In the genomic region with DNA sequence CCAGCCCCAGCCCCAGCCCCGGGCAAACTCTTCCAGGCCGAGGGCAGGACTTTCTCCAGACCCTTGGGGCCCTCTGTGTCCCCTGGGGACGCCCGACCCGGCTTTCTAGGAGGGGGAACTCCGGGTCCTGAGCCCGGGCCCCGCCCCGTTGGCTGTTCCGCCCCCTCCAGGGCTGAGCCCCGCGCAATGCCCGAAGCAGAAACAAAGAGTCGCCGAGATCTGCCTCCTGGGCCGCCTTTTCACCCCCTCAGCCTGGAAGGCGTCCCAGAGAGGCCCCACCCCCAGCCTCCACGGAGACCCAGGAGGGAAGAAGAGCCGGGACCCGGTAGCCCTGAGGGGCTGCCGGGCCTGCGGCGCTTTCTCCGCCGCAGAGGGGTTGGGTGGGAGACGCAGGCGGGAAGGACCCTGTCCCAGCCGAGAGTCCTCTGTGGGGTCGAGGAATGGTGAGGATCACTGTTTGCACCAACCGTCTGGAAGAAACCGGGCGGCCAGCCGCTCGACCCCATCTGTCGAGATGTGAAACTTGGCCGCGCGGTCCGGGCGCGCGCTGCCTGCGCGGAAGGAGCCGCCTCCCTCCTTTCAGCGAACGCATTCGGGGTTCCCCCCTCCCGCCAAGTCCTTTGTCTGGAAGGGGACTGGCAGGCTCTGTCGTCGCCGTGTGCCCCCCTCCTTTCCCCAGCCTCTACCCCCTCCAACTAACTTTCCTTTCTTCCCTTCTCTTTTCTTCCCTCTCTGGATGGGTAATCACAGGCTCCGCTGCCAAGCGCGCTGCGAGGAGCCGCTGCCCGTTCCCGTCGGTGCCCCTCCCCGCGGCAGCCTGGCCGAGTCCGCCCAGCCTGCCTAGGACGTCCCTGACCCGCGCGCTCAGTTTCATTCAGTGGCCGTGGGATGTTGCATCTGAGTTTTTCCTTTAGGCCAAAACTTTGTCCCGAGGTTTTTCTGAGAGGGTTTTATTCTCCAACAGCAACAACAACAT, we compare ENCODE assay signal across 1 cellular context.
TF ChIP-seq lines count a peak whose summit lies in the region.

No MANE protein-coding gene starts in this region.

TF ChIP-seq in H1, 55 proteins besides CTCF, POLR2A, EP300 and RAD21:
- TF ChIP-seq, protein P1, sequence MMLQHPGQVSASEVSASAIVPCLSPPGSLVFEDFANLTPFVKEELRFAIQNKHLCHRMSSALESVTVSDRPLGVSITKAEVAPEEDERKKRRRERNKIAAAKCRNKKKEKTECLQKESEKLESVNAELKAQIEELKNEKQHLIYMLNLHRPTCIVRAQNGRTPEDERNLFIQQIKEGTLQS (IDR thresholded peaks at IDR 0.05; ENCODE audit: insufficient read depth, low read depth, low read length) = no peak
- TF ChIP-seq CBX5 (IDR thresholded peaks at IDR 0.05; ENCODE audit: low read depth, low read length) = no peak
- TF ChIP-seq SIX5 (IDR thresholded peaks at IDR 0.05; ENCODE audit: low read depth, low read length) = no peak
- peak; percentile 91 for TF ChIP-seq RNF2 (IDR thresholded peaks at IDR 0.05; ENCODE audit: borderline replicate concordance, low read depth, low read length, missing control alignments, poor library complexity, severe bottlenecking)
- peak; percentile 64 for TF ChIP-seq KDM4A (IDR thresholded peaks at IDR 0.05; ENCODE audit: low read depth, low read length, severe bottlenecking)
- TF ChIP-seq, protein P2, sequence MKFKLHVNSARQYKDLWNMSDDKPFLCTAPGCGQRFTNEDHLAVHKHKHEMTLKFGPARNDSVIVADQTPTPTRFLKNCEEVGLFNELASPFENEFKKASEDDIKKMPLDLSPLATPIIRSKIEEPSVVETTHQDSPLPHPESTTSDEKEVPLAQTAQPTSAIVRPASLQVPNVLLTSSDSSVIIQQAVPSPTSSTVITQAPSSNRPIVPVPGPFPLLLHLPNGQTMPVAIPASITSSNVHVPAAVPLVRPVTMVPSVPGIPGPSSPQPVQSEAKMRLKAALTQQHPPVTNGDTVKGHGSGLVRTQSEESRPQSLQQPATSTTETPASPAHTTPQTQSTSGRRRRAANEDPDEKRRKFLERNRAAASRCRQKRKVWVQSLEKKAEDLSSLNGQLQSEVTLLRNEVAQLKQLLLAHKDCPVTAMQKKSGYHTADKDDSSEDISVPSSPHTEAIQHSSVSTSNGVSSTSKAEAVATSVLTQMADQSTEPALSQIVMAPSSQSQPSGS (IDR thresholded peaks at IDR 0.05; ENCODE audit: low read length) = no peak
- peak; percentile 14 for TF ChIP-seq ASH2L (IDR thresholded peaks at IDR 0.05; ENCODE audit: low read length)
- TF ChIP-seq TBP (IDR thresholded peaks at IDR 0.05; ENCODE audit: low read depth, low read length) = no peak
- no peak for TF ChIP-seq RXRA (IDR thresholded peaks at IDR 0.05; ENCODE audit: insufficient read depth, low read depth, low read length)
- no peak for TF ChIP-seq KDM5A (IDR thresholded peaks at IDR 0.05; ENCODE audit: low read length)
- TF ChIP-seq EZH2 (IDR thresholded peaks at IDR 0.05; ENCODE audit: low read depth, low read length, severe bottlenecking) = peak; percentile 60
- TF ChIP-seq TAF1 (IDR thresholded peaks at IDR 0.05; ENCODE audit: low read depth, low read length) = no peak
- TF ChIP-seq CBX8 (IDR thresholded peaks at IDR 0.05; ENCODE audit: borderline replicate concordance, low read depth, low read length) = peak; percentile 23; the same call in 1 of the 2 replicates
- no peak for TF ChIP-seq JUND (IDR thresholded peaks at IDR 0.05; ENCODE audit: low read length)
- TF ChIP-seq CEBPB (IDR thresholded peaks at IDR 0.05; ENCODE audit: low read depth, low read length) = no peak
- no peak for TF ChIP-seq JUN (IDR thresholded peaks at IDR 0.05; ENCODE audit: low read depth, low read length)
- TF ChIP-seq SIRT6 (IDR thresholded peaks at IDR 0.05; ENCODE audit: low read length) = no peak
- peak; percentile 92 for TF ChIP-seq CTBP2 (IDR thresholded peaks at IDR 0.05; ENCODE audit: borderline replicate concordance, insufficient read depth, insufficient read length, low read length)
- no peak for TF ChIP-seq BACH1 (IDR thresholded peaks at IDR 0.05; ENCODE audit: low read length)
- 0 out of 2 replicates have a peak, but pooled peaks have one; percentile 32 for TF ChIP-seq RBBP5 (IDR thresholded peaks at IDR 0.05; ENCODE audit: borderline replicate concordance, low read depth, low read length)
- peak; percentile 80 for TF ChIP-seq SUZ12 (IDR thresholded peaks at IDR 0.05; ENCODE audit: low read length)
- TF ChIP-seq PHF8 (conservative IDR thresholded peaks at IDR 0.05; ENCODE audit: low read depth, low read length) = no peak
- no peak for TF ChIP-seq SP1 (IDR thresholded peaks at IDR 0.05; ENCODE audit: low read depth, low read length)
- no peak for TF ChIP-seq FOSL1 (IDR thresholded peaks at IDR 0.05; ENCODE audit: insufficient read depth, low read depth, low read length)
- no peak for TF ChIP-seq MAFK (IDR thresholded peaks at IDR 0.05; ENCODE audit: low read depth, low read length)
- TF ChIP-seq, protein P3, sequence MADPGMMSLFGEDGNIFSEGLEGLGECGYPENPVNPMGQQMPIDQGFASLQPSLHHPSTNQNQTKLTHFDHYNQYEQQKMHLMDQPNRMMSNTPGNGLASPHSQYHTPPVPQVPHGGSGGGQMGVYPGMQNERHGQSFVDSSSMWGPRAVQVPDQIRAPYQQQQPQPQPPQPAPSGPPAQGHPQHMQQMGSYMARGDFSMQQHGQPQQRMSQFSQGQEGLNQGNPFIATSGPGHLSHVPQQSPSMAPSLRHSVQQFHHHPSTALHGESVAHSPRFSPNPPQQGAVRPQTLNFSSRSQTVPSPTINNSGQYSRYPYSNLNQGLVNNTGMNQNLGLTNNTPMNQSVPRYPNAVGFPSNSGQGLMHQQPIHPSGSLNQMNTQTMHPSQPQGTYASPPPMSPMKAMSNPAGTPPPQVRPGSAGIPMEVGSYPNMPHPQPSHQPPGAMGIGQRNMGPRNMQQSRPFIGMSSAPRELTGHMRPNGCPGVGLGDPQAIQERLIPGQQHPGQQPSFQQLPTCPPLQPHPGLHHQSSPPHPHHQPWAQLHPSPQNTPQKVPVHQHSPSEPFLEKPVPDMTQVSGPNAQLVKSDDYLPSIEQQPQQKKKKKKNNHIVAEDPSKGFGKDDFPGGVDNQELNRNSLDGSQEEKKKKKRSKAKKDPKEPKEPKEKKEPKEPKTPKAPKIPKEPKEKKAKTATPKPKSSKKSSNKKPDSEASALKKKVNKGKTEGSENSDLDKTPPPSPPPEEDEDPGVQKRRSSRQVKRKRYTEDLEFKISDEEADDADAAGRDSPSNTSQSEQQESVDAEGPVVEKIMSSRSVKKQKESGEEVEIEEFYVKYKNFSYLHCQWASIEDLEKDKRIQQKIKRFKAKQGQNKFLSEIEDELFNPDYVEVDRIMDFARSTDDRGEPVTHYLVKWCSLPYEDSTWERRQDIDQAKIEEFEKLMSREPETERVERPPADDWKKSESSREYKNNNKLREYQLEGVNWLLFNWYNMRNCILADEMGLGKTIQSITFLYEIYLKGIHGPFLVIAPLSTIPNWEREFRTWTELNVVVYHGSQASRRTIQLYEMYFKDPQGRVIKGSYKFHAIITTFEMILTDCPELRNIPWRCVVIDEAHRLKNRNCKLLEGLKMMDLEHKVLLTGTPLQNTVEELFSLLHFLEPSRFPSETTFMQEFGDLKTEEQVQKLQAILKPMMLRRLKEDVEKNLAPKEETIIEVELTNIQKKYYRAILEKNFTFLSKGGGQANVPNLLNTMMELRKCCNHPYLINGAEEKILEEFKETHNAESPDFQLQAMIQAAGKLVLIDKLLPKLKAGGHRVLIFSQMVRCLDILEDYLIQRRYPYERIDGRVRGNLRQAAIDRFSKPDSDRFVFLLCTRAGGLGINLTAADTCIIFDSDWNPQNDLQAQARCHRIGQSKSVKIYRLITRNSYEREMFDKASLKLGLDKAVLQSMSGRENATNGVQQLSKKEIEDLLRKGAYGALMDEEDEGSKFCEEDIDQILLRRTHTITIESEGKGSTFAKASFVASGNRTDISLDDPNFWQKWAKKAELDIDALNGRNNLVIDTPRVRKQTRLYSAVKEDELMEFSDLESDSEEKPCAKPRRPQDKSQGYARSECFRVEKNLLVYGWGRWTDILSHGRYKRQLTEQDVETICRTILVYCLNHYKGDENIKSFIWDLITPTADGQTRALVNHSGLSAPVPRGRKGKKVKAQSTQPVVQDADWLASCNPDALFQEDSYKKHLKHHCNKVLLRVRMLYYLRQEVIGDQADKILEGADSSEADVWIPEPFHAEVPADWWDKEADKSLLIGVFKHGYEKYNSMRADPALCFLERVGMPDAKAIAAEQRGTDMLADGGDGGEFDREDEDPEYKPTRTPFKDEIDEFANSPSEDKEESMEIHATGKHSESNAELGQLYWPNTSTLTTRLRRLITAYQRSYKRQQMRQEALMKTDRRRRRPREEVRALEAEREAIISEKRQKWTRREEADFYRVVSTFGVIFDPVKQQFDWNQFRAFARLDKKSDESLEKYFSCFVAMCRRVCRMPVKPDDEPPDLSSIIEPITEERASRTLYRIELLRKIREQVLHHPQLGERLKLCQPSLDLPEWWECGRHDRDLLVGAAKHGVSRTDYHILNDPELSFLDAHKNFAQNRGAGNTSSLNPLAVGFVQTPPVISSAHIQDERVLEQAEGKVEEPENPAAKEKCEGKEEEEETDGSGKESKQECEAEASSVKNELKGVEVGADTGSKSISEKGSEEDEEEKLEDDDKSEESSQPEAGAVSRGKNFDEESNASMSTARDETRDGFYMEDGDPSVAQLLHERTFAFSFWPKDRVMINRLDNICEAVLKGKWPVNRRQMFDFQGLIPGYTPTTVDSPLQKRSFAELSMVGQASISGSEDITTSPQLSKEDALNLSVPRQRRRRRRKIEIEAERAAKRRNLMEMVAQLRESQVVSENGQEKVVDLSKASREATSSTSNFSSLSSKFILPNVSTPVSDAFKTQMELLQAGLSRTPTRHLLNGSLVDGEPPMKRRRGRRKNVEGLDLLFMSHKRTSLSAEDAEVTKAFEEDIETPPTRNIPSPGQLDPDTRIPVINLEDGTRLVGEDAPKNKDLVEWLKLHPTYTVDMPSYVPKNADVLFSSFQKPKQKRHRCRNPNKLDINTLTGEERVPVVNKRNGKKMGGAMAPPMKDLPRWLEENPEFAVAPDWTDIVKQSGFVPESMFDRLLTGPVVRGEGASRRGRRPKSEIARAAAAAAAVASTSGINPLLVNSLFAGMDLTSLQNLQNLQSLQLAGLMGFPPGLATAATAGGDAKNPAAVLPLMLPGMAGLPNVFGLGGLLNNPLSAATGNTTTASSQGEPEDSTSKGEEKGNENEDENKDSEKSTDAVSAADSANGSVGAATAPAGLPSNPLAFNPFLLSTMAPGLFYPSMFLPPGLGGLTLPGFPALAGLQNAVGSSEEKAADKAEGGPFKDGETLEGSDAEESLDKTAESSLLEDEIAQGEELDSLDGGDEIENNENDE (IDR thresholded peaks at IDR 0.05; ENCODE audit: insufficient replicate concordance, low read length) = peak; percentile 29
- TF ChIP-seq BCL11A (IDR thresholded peaks at IDR 0.05; ENCODE audit: low read depth in 2 of 2, low read length in 2 of 2) = no peak
- TF ChIP-seq HDAC2 (IDR thresholded peaks at IDR 0.05; ENCODE audit: borderline replicate concordance in 1 of 2, low read depth in 2 of 2, low read length in 2 of 2) = no peak
- TF ChIP-seq EGR1 (IDR thresholded peaks at IDR 0.05; ENCODE audit: borderline replicate concordance, low read depth, low read length) = no peak
- peak in 1 of 2 experiments; percentile 27; a peak in 1 of 4 replicates for TF ChIP-seq SIN3A (conservative IDR thresholded peaks at IDR 0.05 in 1 of 2, IDR thresholded peaks at IDR 0.05 in 1 of 2; ENCODE audit: low read depth in 1 of 2, low read length in 2 of 2)
- no peak for TF ChIP-seq YY1 (IDR thresholded peaks at IDR 0.05; ENCODE audit: low read depth, low read length)
- TF ChIP-seq TAF7 (optimal IDR thresholded peaks at IDR 0.05; ENCODE audit: borderline replicate concordance, low read depth, low read length) = no peak
